8 cellular contexts compared by ENCODE assay signal in the genomic region with DNA sequence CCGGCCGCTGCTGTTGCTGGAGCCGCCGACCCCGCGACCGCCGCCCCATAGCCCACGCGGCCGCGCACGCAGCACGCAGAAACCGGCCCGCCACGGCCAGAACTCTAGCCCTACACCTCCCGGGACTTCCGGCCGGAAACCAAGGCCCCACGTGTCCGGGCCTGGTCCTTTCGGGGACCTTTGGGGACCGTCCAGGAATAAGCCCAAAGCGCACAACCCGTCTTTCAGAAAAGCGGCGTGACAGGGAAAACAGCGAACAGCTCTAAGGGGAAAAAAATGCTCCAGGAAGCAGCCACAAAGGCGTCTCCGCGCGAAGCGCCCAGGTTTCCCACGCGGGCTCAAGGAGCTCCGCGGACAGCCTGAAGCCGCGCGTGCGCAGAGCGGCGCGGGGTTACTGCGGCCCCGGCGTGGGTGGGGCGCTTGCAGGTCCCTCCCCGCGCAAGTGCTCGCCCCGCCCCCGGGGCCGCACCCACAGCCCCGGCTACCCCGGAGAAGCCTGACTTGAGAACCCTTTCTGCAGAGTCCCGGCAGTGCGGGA. TPM values are rescaled to one million over a fixed set of nuclear protein-coding genes. Genes with fewer than 3 reads are reported as not detected.
DNase-seq lines count a peak whose midpoint lies in the region; ATAC-seq and TF ChIP-seq lines count a peak whose summit lies in the region.

A gene (minus strand): TSS at position 114 of the 538 bp plus-strand sequence. CDS start 65 bp downstream, at position 49.
A gene with protein sequence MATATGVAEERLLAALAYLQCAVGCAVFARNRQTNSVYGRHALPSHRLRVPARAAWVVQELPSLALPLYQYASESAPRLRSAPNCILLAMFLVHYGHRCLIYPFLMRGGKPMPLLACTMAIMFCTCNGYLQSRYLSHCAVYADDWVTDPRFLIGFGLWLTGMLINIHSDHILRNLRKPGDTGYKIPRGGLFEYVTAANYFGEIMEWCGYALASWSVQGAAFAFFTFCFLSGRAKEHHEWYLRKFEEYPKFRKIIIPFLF (plus strand): TSS at position 510 of the 538 bp plus-strand sequence. CDS start 137 bp downstream, outside the sequence.

- TF ChIP-seq RAD21 in neural cell (conservative IDR thresholded peaks at IDR 0.05), result no peak

- peak within 1 kb of the TSS; percentile 99 to 100 for H3K4me3 Mint-ChIP-seq in stimulated activated naive CD8-positive, alpha-beta T cell treated with anti-CD3 and anti-CD28 coated beads, Interleukin-15, amount 100 ng/mL, for 72 hours

- ATAC-seq in stimulated activated naive CD8-positive, alpha-beta T cell treated with anti-CD3 and anti-CD28 coated beads, Interleukin-15, amount 100 ng/mL, for 72 hours, result peak; percentile 93

- TF ChIP-seq CTCF in MM.1S (IDR thresholded peaks at IDR 0.05; ENCODE audit: low read length) (no peak), neural cell (IDR thresholded peaks at IDR 0.05; ENCODE audit: poor library complexity, severe bottlenecking) (no peak)

- no peaks in the 10 kb centered on the region for H3K27me3 Mint-ChIP-seq in stimulated activated naive CD8-positive, alpha-beta T cell treated with anti-CD3 and anti-CD28 coated beads, Interleukin-15, amount 100 ng/mL, for 72 hours

- H3K4me1 Mint-ChIP-seq in stimulated activated naive CD8-positive, alpha-beta T cell treated with anti-CD3 and anti-CD28 coated beads, Interleukin-15, amount 100 ng/mL, for 72 hours, result peaks cover 46% of the 10 kb centered on the region

- H3K27me3 ChIP-seq in MM.1S (replicated peaks; ENCODE audit: insufficient read depth, low read length) (no peaks in the 10 kb centered on the region), neural cell (ENCODE audit: insufficient read depth, low read depth, low read length) (no peaks in the 10 kb centered on the region)

- H2AFZ ChIP-seq in MM.1S (ENCODE audit: low read length) (peak within 1 kb of the TSS; percentile 93), neural cell (ENCODE audit: low read depth, low read length) (peak within 1 kb of the TSS; percentile 76)

- peaks cover 10% of the 10 kb centered on the region for H3K4me1 ChIP-seq in MM.1S (ENCODE audit: low read length)

- H3K4me3 ChIP-seq in MM.1S (ENCODE audit: low read length), result peak within 1 kb of the TSS; percentile 69
- peak within 1 kb of the TSS; percentile 96 for H3K4me3 ChIP-seq in neural cell (ENCODE audit: low read length)

- H3K79me2 ChIP-seq in MM.1S (ENCODE audit: low read length), result peaks cover 73% of the 10 kb centered on the region
- H3K79me2 ChIP-seq in neural cell (replicated peaks; ENCODE audit: insufficient read depth, low read length), result peaks cover 38% of the 10 kb centered on the region

- H3K9me3 ChIP-seq in MM.1S (replicated peaks; ENCODE audit: insufficient read depth, low read length), result no peaks in the 10 kb centered on the region
- no peaks in the 10 kb centered on the region for H3K9me3 ChIP-seq in neural cell (ENCODE audit: low read length)

- peak; percentile 91 for DNase-seq in G401 (ENCODE audit: low spot score)
- DNase-seq in HCEC 1CT, result peak; percentile 83
- peak; percentile 93 for DNase-seq in MM.1S
- DNase-seq in SHP77 treated with DMSO at 0.1 percent for 48 hours (lab: John Stamatoyannopoulos, UW), result peak; percentile 84
- DNase-seq in activated effector memory CD4-positive, alpha-beta T cell treated with anti-CD3 and anti-CD28 coated beads, Interleukin-2, amount 50 U/mL, for 16 hours, result peak; percentile 97
- peak; percentile 88 for DNase-seq in fibroblast of the conjunctiva (ENCODE audit: low read depth)
- DNase-seq in stimulated activated naive CD8-positive, alpha-beta T cell treated with anti-CD3 and anti-CD28 coated beads, Interleukin-15, amount 100 ng/mL, for 72 hours, result peak; percentile 93 to 95

- H3K9me2 ChIP-seq in MM.1S (replicated peaks; ENCODE audit: insufficient read depth, low read length) (no peaks in the 10 kb centered on the region), neural cell (ENCODE audit: insufficient read depth, low read length) (no peaks in the 10 kb centered on the region)

- in situ Hi-C loops in G401 (cut with HindIII; ENCODE audit: low sequenced_read_pairs), result no loop called here

- H3K27ac Mint-ChIP-seq in stimulated activated naive CD8-positive, alpha-beta T cell treated with anti-CD3 and anti-CD28 coated beads, Interleukin-15, amount 100 ng/mL, for 72 hours, result peak within 1 kb of the TSS; percentile 100

- H3K36me3 ChIP-seq in MM.1S (replicated peaks; ENCODE audit: insufficient read depth, low read length) (peaks cover 14% of the 10 kb centered on the region; the same call in 1 of the 2 replicates), neural cell (ENCODE audit: insufficient read depth, low read length) (no peaks in the 10 kb centered on the region)

- no peaks in the 10 kb centered on the region for H3F3A ChIP-seq in MM.1S (ENCODE audit: insufficient read depth, low read length)
- H3F3A ChIP-seq in neural cell (ENCODE audit: insufficient read depth, low read length, poor library complexity, severe bottlenecking), result no peaks in the 10 kb centered on the region

- H3K4me2 ChIP-seq in MM.1S (ENCODE audit: low read depth, low read length) (peak within 1 kb of the TSS; percentile 96), neural cell (ENCODE audit: low read length) (peak within 1 kb of the TSS; percentile 78)

- TF ChIP-seq EP300 in neural cell (conservative IDR thresholded peaks at IDR 0.05; ENCODE audit: poor library complexity, severe bottlenecking), result no peak

- H3K27ac ChIP-seq in MM.1S (ENCODE audit: low read length) (peak within 1 kb of the TSS; percentile 82), neural cell (ENCODE audit: low read length) (peak within 1 kb of the TSS; percentile 84)

- no peaks in the 10 kb centered on the region for H3K9me3 Mint-ChIP-seq in stimulated activated naive CD8-positive, alpha-beta T cell treated with anti-CD3 and anti-CD28 coated beads, Interleukin-15, amount 100 ng/mL, for 72 hours

- peak within 1 kb of the TSS; percentile 96 for H3K9ac ChIP-seq in MM.1S (ENCODE audit: low read length)
- peak within 1 kb of the TSS; percentile 73 for H3K9ac ChIP-seq in neural cell (ENCODE audit: low read length)

- H4K20me1 ChIP-seq in MM.1S (ENCODE audit: insufficient read depth, low read length) (peaks cover 7% of the 10 kb centered on the region; the same call in 1 of the 2 replicates), neural cell (ENCODE audit: insufficient read depth) (no peaks in the 10 kb centered on the region)

TF ChIP-seq in neural cell, 6 proteins besides CTCF, POLR2A, EP300 and RAD21:
- TF ChIP-seq SMC3 (conservative IDR thresholded peaks at IDR 0.05; ENCODE audit: poor library complexity) (no peak), TAF1 (IDR thresholded peaks at IDR 0.05; ENCODE audit: low read depth) (no peak), EZH2 (IDR thresholded peaks at IDR 0.05; ENCODE audit: borderline replicate concordance, insufficient read depth, low read length, poor library complexity, severe bottlenecking) (no peak), POLR2AphosphoS5 (IDR thresholded peaks at IDR 0.05) (peak; percentile 44), MXI1 (conservative IDR thresholded peaks at IDR 0.05; ENCODE audit: poor library complexity, severe bottlenecking) (peak; percentile 98)
- TF ChIP-seq, protein P1, sequence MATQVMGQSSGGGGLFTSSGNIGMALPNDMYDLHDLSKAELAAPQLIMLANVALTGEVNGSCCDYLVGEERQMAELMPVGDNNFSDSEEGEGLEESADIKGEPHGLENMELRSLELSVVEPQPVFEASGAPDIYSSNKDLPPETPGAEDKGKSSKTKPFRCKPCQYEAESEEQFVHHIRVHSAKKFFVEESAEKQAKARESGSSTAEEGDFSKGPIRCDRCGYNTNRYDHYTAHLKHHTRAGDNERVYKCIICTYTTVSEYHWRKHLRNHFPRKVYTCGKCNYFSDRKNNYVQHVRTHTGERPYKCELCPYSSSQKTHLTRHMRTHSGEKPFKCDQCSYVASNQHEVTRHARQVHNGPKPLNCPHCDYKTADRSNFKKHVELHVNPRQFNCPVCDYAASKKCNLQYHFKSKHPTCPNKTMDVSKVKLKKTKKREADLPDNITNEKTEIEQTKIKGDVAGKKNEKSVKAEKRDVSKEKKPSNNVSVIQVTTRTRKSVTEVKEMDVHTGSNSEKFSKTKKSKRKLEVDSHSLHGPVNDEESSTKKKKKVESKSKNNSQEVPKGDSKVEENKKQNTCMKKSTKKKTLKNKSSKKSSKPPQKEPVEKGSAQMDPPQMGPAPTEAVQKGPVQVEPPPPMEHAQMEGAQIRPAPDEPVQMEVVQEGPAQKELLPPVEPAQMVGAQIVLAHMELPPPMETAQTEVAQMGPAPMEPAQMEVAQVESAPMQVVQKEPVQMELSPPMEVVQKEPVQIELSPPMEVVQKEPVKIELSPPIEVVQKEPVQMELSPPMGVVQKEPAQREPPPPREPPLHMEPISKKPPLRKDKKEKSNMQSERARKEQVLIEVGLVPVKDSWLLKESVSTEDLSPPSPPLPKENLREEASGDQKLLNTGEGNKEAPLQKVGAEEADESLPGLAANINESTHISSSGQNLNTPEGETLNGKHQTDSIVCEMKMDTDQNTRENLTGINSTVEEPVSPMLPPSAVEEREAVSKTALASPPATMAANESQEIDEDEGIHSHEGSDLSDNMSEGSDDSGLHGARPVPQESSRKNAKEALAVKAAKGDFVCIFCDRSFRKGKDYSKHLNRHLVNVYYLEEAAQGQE (IDR thresholded peaks at IDR 0.05; ENCODE audit: borderline replicate concordance), result no peak

RNA-seq across cellular contexts. Expression of the first gene that starts in this region (rescaled TPM):
- total RNA-seq in G401 (2014; rRNA removed; shearing (Covaris generic)), result 46.6 and 65.0 TPM in 2 replicates
- 47.5 and 51.8 TPM in 2 replicates for polyA plus RNA-seq in neural cell
- polyA minus RNA-seq in neural cell, result 33.6 and 34.5 TPM in 2 replicates

RNA-seq across cellular contexts. Expression of the second gene that starts in this region (rescaled TPM):
- 15.4 and 40.9 TPM in 2 replicates for total RNA-seq in G401 (2014; rRNA removed; shearing (Covaris generic))
- 122 and 123 TPM in 2 replicates for polyA plus RNA-seq in neural cell
- polyA minus RNA-seq in neural cell, result 39.2 and 43.9 TPM in 2 replicates

Comparison
In these comparisons a context has a peak if more than half of its experiments do, and no peak if none do; other contexts are left out.
1. Peak in every context shown above with its lines: DNase-seq, ATAC-seq, H3K4me3 ChIP-seq and H3K27ac ChIP-seq.